ENCODE assay signal across 8 cellular contexts in genomic region chr20:11274137-11274536, GRCh38.
DNase-seq lines count a peak whose midpoint lies in the region; ATAC-seq, FAIRE-seq and TF ChIP-seq lines count a peak whose summit lies in the region.

No MANE protein-coding gene starts in this region.

- CTCF ChIA-PET in K562 (lab: Yijun Ruan, JAX; ENCODE audit: low intra/inter-chr PET ratio), result no interaction called here

- H2AFZ ChIP-seq in K562 (ENCODE audit: low read depth, low read length), result no peak overlapping the region

- no peak overlapping the region for H3K9ac ChIP-seq in K562 (ENCODE audit: insufficient read depth in 1 of 2, low read depth in 2 of 2, low read length in 2 of 2)

- H3K4me2 ChIP-seq in K562 (ENCODE audit: insufficient read depth, low read length), result no peak overlapping the region

- FAIRE-seq in K562 (lab: Jason Lieb, UNC), result no peak

- 1% methylated on average over 5 of the region's 5 CpGs for WGBS in K562 (ENCODE audit: insufficient coverage, low coverage, missing lambda C conversion rate)
- WGBS in tibial nerve, 2 donors, result 11 to 13% methylated on average over 5 of the region's 5 CpGs

- H3K27ac ChIP-seq in K562 (ENCODE audit: extremely low read depth, low read depth, low read length) (no peak overlapping the region), tibial nerve (no peak overlapping the region)

- no peaks in the 10 kb centered on the region for H3K36me3 Mint-ChIP-seq in activated naive CD8-positive, alpha-beta T cell treated with anti-CD3 and anti-CD28 coated beads, Interleukin-2, amount 50 U/mL, for 24 hours (ENCODE audit: low read depth)

- H3K27me3 ChIP-seq in K562 (ENCODE audit: control insufficient read depth in 2 of 2, insufficient read depth in 2 of 2, low read length in 2 of 2) (no peaks in the 10 kb centered on the region), tibial nerve (no peaks in the 10 kb centered on the region)

- DNase-seq in GM12864 (ENCODE audit: low read depth), result no peak
- peak; percentile 87 for DNase-seq in NCI-H510A treated with DMSO at 0.1 percent for 48 hours (lab: John Stamatoyannopoulos, UW)
- peak in 2 of 4 experiments; percentile 3 for DNase-seq in K562 (ENCODE audit: extremely low read depth in 1 of 4, low spot score in 3 of 4)
- peak; percentile 69 for DNase-seq in iris pigment epithelial cell (ENCODE audit: low read depth)
- peak in 1 of 2 donors; percentile 32 for DNase-seq in tibial nerve (ENCODE audit: low spot score in 2 of 2)
- no peak for DNase-seq in activated naive CD8-positive, alpha-beta T cell treated with anti-CD3 and anti-CD28 coated beads, Interleukin-2, amount 50 U/mL, for 24 hours

- H3K79me2 ChIP-seq in K562 (ENCODE audit: control insufficient read depth, insufficient read depth, low read length), result no peaks in the 10 kb centered on the region

- intact Hi-C loops in K562 (cut with micrococcal nuclease), result no loop called here

- peak; percentile 47 for TF ChIP-seq CTCF in GM12864 (IDR thresholded peaks at IDR 0.05; ENCODE audit: low read depth, low read length, missing control alignments)
- no peak for TF ChIP-seq CTCF in K562 (IDR thresholded peaks at IDR 0.05 in 2 of 3, conservative IDR thresholded peaks at IDR 0.05 in 1 of 3; ENCODE audit: insufficient read depth in 2 of 3, low read depth in 1 of 3, low read length in 3 of 3)
- peak; percentile 40 to 62 (median 49) for TF ChIP-seq CTCF in tibial nerve (IDR thresholded peaks at IDR 0.05)

- H3K9me1 ChIP-seq in K562 (ENCODE audit: control insufficient read depth, insufficient read depth, low read length), result no peaks in the 10 kb centered on the region

- TF ChIP-seq POLR2A in K562 (conservative IDR thresholded peaks at IDR 0.05) (no peak), tibial nerve (IDR thresholded peaks at IDR 0.05) (no peak)

- H3K27me3 Mint-ChIP-seq in activated naive CD8-positive, alpha-beta T cell treated with anti-CD3 and anti-CD28 coated beads, Interleukin-2, amount 50 U/mL, for 24 hours, result peaks cover 9% of the 10 kb centered on the region

- H3K36me3 ChIP-seq in K562 (ENCODE audit: control insufficient read depth, insufficient read depth, low read length) (no peaks in the 10 kb centered on the region), tibial nerve (no peaks in the 10 kb centered on the region)

- H3K4me1 Mint-ChIP-seq in activated naive CD8-positive, alpha-beta T cell treated with anti-CD3 and anti-CD28 coated beads, Interleukin-2, amount 50 U/mL, for 24 hours, result no peaks in the 10 kb centered on the region

- peak; percentile 34 to 43 for TF ChIP-seq RAD21 in K562 (CRISPR knock-in tag; conservative IDR thresholded peaks at IDR 0.05 in 1 of 2, IDR thresholded peaks at IDR 0.05 in 1 of 2)

- no peak overlapping the region for H3K4me3 ChIP-seq in GM12864 (ENCODE audit: low read depth, low read length)
- H3K4me3 ChIP-seq in K562, result no peak overlapping the region
- no peak overlapping the region for H3K4me3 ChIP-seq in tibial nerve

- H3K4me1 ChIP-seq in K562 (replicated peaks in 1 of 2; ENCODE audit: control insufficient read depth in 2 of 2, insufficient read depth in 2 of 2, low read length in 2 of 2) (no peaks in the 10 kb centered on the region), tibial nerve (peaks cover 0 to 14% (median 0%) of the 10 kb centered on the region in 4 donors)

- H3K9me3 ChIP-seq in K562 (replicated peaks; ENCODE audit: control insufficient read depth, insufficient read depth, low read depth, low read length) (no peaks in the 10 kb centered on the region), tibial nerve (no peaks in the 10 kb centered on the region)

- no peaks in the 10 kb centered on the region for H4K20me1 ChIP-seq in K562 (replicated peaks; ENCODE audit: control insufficient read depth, insufficient read depth, low read length)

- TF ChIP-seq EP300 in K562 (IDR thresholded peaks at IDR 0.05; ENCODE audit: low read length), result no peak
- TF ChIP-seq EP300 in tibial nerve (IDR thresholded peaks at IDR 0.05), result peak in 1 of 2 donors; percentile 33

- POLR2A ChIA-PET in K562 (lab: Yijun Ruan, JAX), result no interaction called here

- BruUV-seq in K562 (replicated peaks; lab: Mats Ljungman, UMichigan), result no TSS peak

- no peak overlapping the region for H3K4me3 Mint-ChIP-seq in activated naive CD8-positive, alpha-beta T cell treated with anti-CD3 and anti-CD28 coated beads, Interleukin-2, amount 50 U/mL, for 24 hours

- H3K9me3 Mint-ChIP-seq in activated naive CD8-positive, alpha-beta T cell treated with anti-CD3 and anti-CD28 coated beads, Interleukin-2, amount 50 U/mL, for 24 hours, result no peaks in the 10 kb centered on the region

- in situ Hi-C loops in K562 (cut with MboI), result no loop called here

- H3K27ac Mint-ChIP-seq in activated naive CD8-positive, alpha-beta T cell treated with anti-CD3 and anti-CD28 coated beads, Interleukin-2, amount 50 U/mL, for 24 hours, result no peak overlapping the region

- ATAC-seq in HG03469 (IDR thresholded peaks at IDR 0.05; ENCODE audit: unreplicated experiment), result peak; percentile 42
- ATAC-seq in K562, result no peak
- ATAC-seq in GM19324 (IDR thresholded peaks at IDR 0.05; ENCODE audit: low FRiP score, unreplicated experiment), result no peak
- no peak for ATAC-seq in activated naive CD8-positive, alpha-beta T cell treated with anti-CD3 and anti-CD28 coated beads, Interleukin-2, amount 50 U/mL, for 24 hours

TF ChIP-seq in K562, 482 proteins besides CTCF, POLR2A, EP300 and RAD21:
- no peak for TF ChIP-seq KLF16 (IDR thresholded peaks at IDR 0.05)
- TF ChIP-seq SMARCA4 (IDR thresholded peaks at IDR 0.05), result no peak
- no peak for TF ChIP-seq ELF1 (tag; IDR thresholded peaks at IDR 0.05)
- no peak for TF ChIP-seq STAT5B (CRISPR knock-in tag; IDR thresholded peaks at IDR 0.05)
- no peak for TF ChIP-seq ZNF589 (CRISPR knock-in tag; IDR thresholded peaks at IDR 0.05; ENCODE audit: low read depth)
- TF ChIP-seq HDGF (IDR thresholded peaks at IDR 0.05), result no peak
- no peak for TF ChIP-seq FOXJ2 (tag; IDR thresholded peaks at IDR 0.05)
- no peak for TF ChIP-seq CXXC5 (CRISPR knock-in tag; IDR thresholded peaks at IDR 0.05)
- TF ChIP-seq RBM34 (IDR thresholded peaks at IDR 0.05; ENCODE audit: borderline replicate concordance, insufficient read depth, low read length), result no peak
- TF ChIP-seq, protein P1, sequence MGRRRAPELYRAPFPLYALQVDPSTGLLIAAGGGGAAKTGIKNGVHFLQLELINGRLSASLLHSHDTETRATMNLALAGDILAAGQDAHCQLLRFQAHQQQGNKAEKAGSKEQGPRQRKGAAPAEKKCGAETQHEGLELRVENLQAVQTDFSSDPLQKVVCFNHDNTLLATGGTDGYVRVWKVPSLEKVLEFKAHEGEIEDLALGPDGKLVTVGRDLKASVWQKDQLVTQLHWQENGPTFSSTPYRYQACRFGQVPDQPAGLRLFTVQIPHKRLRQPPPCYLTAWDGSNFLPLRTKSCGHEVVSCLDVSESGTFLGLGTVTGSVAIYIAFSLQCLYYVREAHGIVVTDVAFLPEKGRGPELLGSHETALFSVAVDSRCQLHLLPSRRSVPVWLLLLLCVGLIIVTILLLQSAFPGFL (CRISPR knock-in tag; IDR thresholded peaks at IDR 0.05), result no peak
- no peak for TF ChIP-seq MED1 (CRISPR knock-in tag; IDR thresholded peaks at IDR 0.05; ENCODE audit: borderline replicate concordance)

Comparison
In these comparisons a context has a peak if more than half of its experiments do, and no peak if none do; other contexts are left out.
1. DNase-seq: peak in NCI-H510A treated with DMSO at 0.1 percent for 48 hours (single experiment) and iris pigment epithelial cell (single experiment); none in GM12864 (single experiment) and activated naive CD8-positive, alpha-beta T cell treated with anti-CD3 and anti-CD28 coated beads, Interleukin-2, amount 50 U/mL, for 24 hours (single experiment).
2. CTCF ChIP-seq: peak in GM12864 (single experiment) and tibial nerve (5 of 5); none in K562 (0 of 3).